In the genomic region with DNA sequence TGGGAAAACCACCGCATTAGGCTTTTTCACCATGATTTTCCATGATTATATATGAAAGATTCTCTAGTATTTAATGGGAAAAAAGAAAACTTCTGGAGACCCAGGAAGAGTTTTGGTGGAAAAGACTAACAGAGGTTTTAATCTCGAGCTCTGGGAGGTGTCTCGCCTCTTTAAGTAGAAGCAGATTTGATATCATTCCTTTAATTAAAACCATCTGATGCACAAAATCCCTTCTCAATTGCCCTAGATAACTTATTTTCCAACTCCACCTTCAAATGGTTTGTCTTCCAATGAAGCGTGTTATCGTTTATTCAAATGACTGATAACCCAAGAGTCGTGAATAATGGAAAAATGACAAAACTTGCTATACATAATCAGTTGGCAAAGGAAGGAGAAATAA, we compare ENCODE assay signal across 12 cellular contexts.
A peak's percentile ranks its signal among the peaks of the same experiment; 100 is the strongest.
DNase-seq lines count a peak whose midpoint lies in the region; TF ChIP-seq lines count a peak whose summit lies in the region.
"Had no signal": no experiment of that assay in that cellular context is flagged by ENCODE, and none has a peak within 500 bp of the region (broad histone marks: within the 10 kb centered on the region; RNA-seq: fewer than 3 reads in every experiment).

No MANE protein-coding gene starts in this region.

- BruUV-seq in mammary epithelial cell (replicated peaks; lab: Mats Ljungman, UMichigan), result no TSS peak

- in situ Hi-C loops in GM23248 (cut with MboI), result no loop called here
- in situ Hi-C loops in mammary epithelial cell (cut with MboI; ENCODE audit: low sequenced_read_pairs in 2 of 2), result no loop called here

- WGBS in GM23248 (ENCODE audit: low coverage in 1 of 2, low lambda C conversion rate in 2 of 2, missing lambda C conversion rate in 2 of 2), 2 experiments, result 35 to 42% methylated on average over 6 of the region's 6 CpGs
- WGBS in mammary epithelial cell (ENCODE audit: low coverage, missing lambda C conversion rate), result 95% methylated on average over 6 of the region's 6 CpGs

- H3K4me1 ChIP-seq in GM23248 (ENCODE audit: insufficient read depth) (peaks cover 9% of the 10 kb centered on the region), mammary epithelial cell (ENCODE audit: insufficient read depth, low read length) (no peaks in the 10 kb centered on the region)
- H3K4me1 ChIP-seq: HAP-1 had no signal

- CTCF ChIA-PET in mammary epithelial cell (lab: Charles Lee; ENCODE audit: low non-redundant PET), result interaction anchor here (0.9 kb wide), 1 partner anchor 39 kb away, joined by 3 read pairs; no protein-coding TSS in a partner anchor

- dilution Hi-C loops in mammary epithelial cell (cut with HindIII; ENCODE audit: low sequenced_read_pairs), result no loop called here

- no peaks in the 10 kb centered on the region for H3K27me3 ChIP-seq in GM23248 (replicated peaks; ENCODE audit: insufficient read depth)
- peaks cover 3% of the 10 kb centered on the region for H3K27me3 ChIP-seq in mammary epithelial cell (ENCODE audit: insufficient read depth, low read length)
- H3K27me3 ChIP-seq: BLaER1 treated with 17β-estradiol and CSF1 and Interleukin-3, amounts not matched to agents 10 nM and 100 nM had no signal

- H3K4me2 ChIP-seq in GM23248 (ENCODE audit: unreplicated experiment) (peak overlapping the region; percentile 4), mammary epithelial cell (ENCODE audit: insufficient read depth, low read depth, low read length) (no peak overlapping the region)
- H3K4me2 ChIP-seq: BLaER1 treated with 17β-estradiol and CSF1 and Interleukin-3, amounts not matched to agents 10 nM and 100 nM had no signal

- intact Hi-C loops in mammary epithelial cell (cut with micrococcal nuclease), result no loop called here

- H2AFZ ChIP-seq in GM23248, result peak overlapping the region; percentile 28; the same call in 1 of the 2 replicates
- H2AFZ ChIP-seq in mammary epithelial cell (ENCODE audit: low read depth, low read length), result no peak overlapping the region

- H4K20me1 ChIP-seq in GM23248 (ENCODE audit: insufficient read depth) (no peaks in the 10 kb centered on the region), mammary epithelial cell (ENCODE audit: insufficient read depth, low read length) (no peaks in the 10 kb centered on the region)
- H4K20me1 ChIP-seq: BLaER1 treated with 17β-estradiol and CSF1 and Interleukin-3, amounts not matched to agents 10 nM and 100 nM had no signal

- no peaks in the 10 kb centered on the region for H3F3A ChIP-seq in GM23248 (ENCODE audit: insufficient read depth)

- H3K36me3 ChIP-seq in GM23248 (ENCODE audit: low read depth) (no peaks in the 10 kb centered on the region), mammary epithelial cell (ENCODE audit: insufficient read depth, low read length) (no peaks in the 10 kb centered on the region)
- H3K36me3 ChIP-seq: BLaER1 treated with 17β-estradiol and CSF1 and Interleukin-3, amounts not matched to agents 10 nM and 100 nM; HAP-1 had no signal

- H3K4me3 ChIP-seq in AG10803 (ENCODE audit: low read length) (no peak overlapping the region), GM23248 (no peak overlapping the region), foreskin fibroblast (ENCODE audit: low read depth in 1 of 2, low read length in 2 of 2) (no peak overlapping the region), mammary epithelial cell (replicated peaks in 1 of 3; ENCODE audit: insufficient read depth in 1 of 3, low read depth in 2 of 3, low read length in 3 of 3) (no peak overlapping the region)
- H3K4me3 ChIP-seq: BLaER1 treated with 17β-estradiol and CSF1 and Interleukin-3, amounts not matched to agents 10 nM and 100 nM; HAP-1 had no signal

- H3K79me2 ChIP-seq in GM23248 (ENCODE audit: insufficient read depth) (no peaks in the 10 kb centered on the region), mammary epithelial cell (ENCODE audit: insufficient read depth, low read length) (no peaks in the 10 kb centered on the region)

- TF ChIP-seq CTCF in AG10803 (conservative IDR thresholded peaks at IDR 0.05; ENCODE audit: low read length) (no peak), foreskin fibroblast (IDR thresholded peaks at IDR 0.05; ENCODE audit: low read depth, low read length) (no peak), GM10266 (IDR thresholded peaks at IDR 0.05; ENCODE audit: control insufficient read depth, insufficient read depth, low read depth, missing control alignments) (no peak), mammary epithelial cell (conservative IDR thresholded peaks at IDR 0.05 in 1 of 2, IDR thresholded peaks at IDR 0.05 in 1 of 2; ENCODE audit: extremely low read depth in 1 of 2, insufficient read depth in 1 of 2, low read depth in 1 of 2, low read length in 2 of 2) (no peak)

- H3K9me3 ChIP-seq in GM23248 (ENCODE audit: low read depth) (no peaks in the 10 kb centered on the region), mammary epithelial cell (replicated peaks; ENCODE audit: insufficient read depth, low read length) (no peaks in the 10 kb centered on the region)

- DNase-seq in AG10803 (ENCODE audit: low read depth), result peak; percentile 45
- no peak for DNase-seq in GM23248
- DNase-seq in fibroblast of gingiva (ENCODE audit: low read depth), result peak; percentile 18
- peak; percentile 20 to 68 for DNase-seq in foreskin fibroblast
- DNase-seq in GM10266 (ENCODE audit: extremely low spot score), result no peak
- no peak for DNase-seq in mammary epithelial cell
- no peak for DNase-seq in foreskin melanocyte
- DNase-seq: CD4-positive, CD25-positive, alpha-beta regulatory T cell; DMS53; GOT3 had no signal

- H3K27ac ChIP-seq in GM23248 (no peak overlapping the region), mammary epithelial cell (ENCODE audit: insufficient read depth, low read depth, low read length) (no peak overlapping the region)
- H3K27ac ChIP-seq: BLaER1 treated with 17β-estradiol and CSF1 and Interleukin-3, amounts not matched to agents 10 nM and 100 nM had no signal

- no peaks in the 10 kb centered on the region for H3K9me2 ChIP-seq in GM23248 (ENCODE audit: insufficient read depth)

- H3K9ac ChIP-seq in GM23248 (no peak overlapping the region), mammary epithelial cell (ENCODE audit: insufficient read depth, low read length) (no peak overlapping the region)
- H3K9ac ChIP-seq: BLaER1 treated with 17β-estradiol and CSF1 and Interleukin-3, amounts not matched to agents 10 nM and 100 nM had no signal

Comparison
In these comparisons a context has a peak if more than half of its experiments do, and no peak if none do; other contexts are left out.
1. DNase-seq: peak in AG10803 (single experiment), fibroblast of gingiva (single experiment) and foreskin fibroblast (2 of 2); none in GM23248 (single experiment), GM10266 (single experiment), mammary epithelial cell (single experiment) and foreskin melanocyte (single experiment).